Comparison of ENCODE assay signal across 27 cellular contexts in the genomic region with DNA sequence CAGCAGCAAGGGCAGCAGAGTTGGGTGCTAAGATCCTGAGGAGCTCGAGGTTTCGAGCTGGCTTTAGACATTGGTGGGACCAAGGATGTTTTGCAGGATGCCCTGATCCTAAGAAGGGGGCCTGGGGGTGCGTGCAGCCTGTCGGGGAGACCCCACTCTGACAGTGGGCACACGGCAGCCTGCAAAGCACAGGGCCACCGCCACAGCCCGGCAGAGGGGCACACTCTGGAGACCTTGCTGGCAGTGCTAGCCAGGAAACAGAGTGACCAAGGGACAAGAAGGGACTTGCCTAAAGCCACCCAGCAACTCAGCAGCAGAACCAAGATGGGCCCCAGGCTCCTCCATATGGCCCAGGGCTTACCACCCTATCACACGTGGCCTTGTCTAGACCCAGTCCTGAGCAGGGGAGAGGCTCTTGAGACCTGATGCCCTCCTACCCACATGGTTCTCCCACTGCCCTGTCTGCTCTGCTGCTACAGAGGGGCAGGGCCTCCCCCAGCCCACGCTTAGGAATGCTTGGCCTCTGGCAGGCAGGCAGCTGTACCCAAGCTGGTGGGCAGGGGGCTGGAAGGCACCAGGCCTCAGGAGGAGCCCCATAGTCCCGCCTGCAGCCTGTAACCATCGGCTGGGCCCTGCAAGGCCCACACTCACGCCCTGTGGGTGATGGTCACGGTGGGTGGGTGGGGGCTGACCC. TPM values are rescaled to one million over a fixed set of nuclear protein-coding genes. Genes with fewer than 3 reads are reported as not detected.
A peak's percentile ranks its signal among the peaks of the same experiment; 100 is the strongest.
DNase-seq lines count a peak whose midpoint lies in the region; ATAC-seq, FAIRE-seq and TF ChIP-seq lines count a peak whose summit lies in the region.
"Had no signal": no experiment of that assay in that cellular context is flagged by ENCODE, and none has a peak within 500 bp of the region (broad histone marks: within the 10 kb centered on the region; RNA-seq: fewer than 3 reads in every experiment).

No MANE protein-coding gene starts in this region.

- H3K79me2 ChIP-seq in SK-N-SH (ENCODE audit: insufficient read depth) (peaks cover 40% of the 10 kb centered on the region), osteoblast (ENCODE audit: insufficient read depth, low read length) (peaks cover 72% of the 10 kb centered on the region)

- H3K9me3 Mint-ChIP-seq in activated T-helper 17 cell treated with anti-CD3 and anti-CD28 coated beads, Interleukin-2, amount 50 U/mL, for 72 hours, result no peaks in the 10 kb centered on the region
- H3K9me3 Mint-ChIP-seq: activated naive CD8-positive, alpha-beta T cell treated with anti-CD3 and anti-CD28 coated beads, Interleukin-2, amount 10 ng/mL, durations not matched to agents 7 days and 5 days; activated T-helper 2 cell treated with anti-CD3 and anti-CD28 coated beads, Interferon-gamma antibody, Interleukin-2, Interleukin-4, amounts not matched to agents 10 μg/mL and 5 μg/mL and 100 μg/mL, durations not matched to agents 14 hours and 24 hours and 36 hours; effector memory CD8-positive, alpha-beta T cell; nephron; stimulated activated naive CD8-positive, alpha-beta T cell treated with anti-CD3 and anti-CD28 coated beads, Interleukin-15, Interleukin-2, amounts not matched to agents 100 ng/mL and 50 ng/mL, for 24 hours had no signal

- H3K4me1 Mint-ChIP-seq in activated T-helper 17 cell treated with anti-CD3 and anti-CD28 coated beads, Interleukin-2, amount 50 U/mL, for 72 hours, result no peaks in the 10 kb centered on the region

- POLR2A ChIA-PET in SK-N-SH (lab: Yijun Ruan, JAX), result no interaction called here

- WGBS in SK-N-SH (ENCODE audit: low lambda C conversion rate), result 87% methylated on average over 4 of the region's 13 CpGs

- TF ChIP-seq CTCF in SK-N-SH (IDR thresholded peaks at IDR 0.05) (no peak), osteoblast (IDR thresholded peaks at IDR 0.05; ENCODE audit: extremely low read depth, low read depth, low read length) (no peak)

- peaks cover 87% of the 10 kb centered on the region for H4K20me1 ChIP-seq in SK-N-SH (ENCODE audit: insufficient read depth)
- peaks cover 82% of the 10 kb centered on the region for H4K20me1 ChIP-seq in osteoblast (ENCODE audit: insufficient read depth, low read length)

- H3K27me3 Mint-ChIP-seq in activated T-helper 17 cell treated with anti-CD3 and anti-CD28 coated beads, Interleukin-2, amount 50 U/mL, for 72 hours, result no peaks in the 10 kb centered on the region
- H3K27me3 Mint-ChIP-seq: activated naive CD8-positive, alpha-beta T cell treated with anti-CD3 and anti-CD28 coated beads, Interleukin-2, amount 10 ng/mL, durations not matched to agents 7 days and 5 days; effector memory CD8-positive, alpha-beta T cell; stimulated activated naive CD8-positive, alpha-beta T cell treated with anti-CD3 and anti-CD28 coated beads, Interleukin-15, Interleukin-2, amounts not matched to agents 100 ng/mL and 50 ng/mL, for 24 hours had no signal

- ATAC-seq in SK-N-SH treated with all-trans-retinoic acid at 6 μM for 48 hours, result no peak; the same call in 2 of the 3 replicates
- ATAC-seq in activated T-helper 17 cell treated with anti-CD3 and anti-CD28 coated beads, Interleukin-2, amount 50 U/mL, for 72 hours (replicated peaks), result no peak
- no peak for ATAC-seq in GM18520 (IDR thresholded peaks at IDR 0.05; ENCODE audit: unreplicated experiment)
- ATAC-seq: effector memory CD8-positive, alpha-beta T cell; gastroesophageal sphincter; left ventricle myocardium superior had no signal

- no peak overlapping the region for H3K4me3 Mint-ChIP-seq in activated T-helper 17 cell treated with anti-CD3 and anti-CD28 coated beads, Interleukin-2, amount 50 U/mL, for 72 hours
- H3K4me3 Mint-ChIP-seq: activated naive CD8-positive, alpha-beta T cell treated with anti-CD3 and anti-CD28 coated beads, Interleukin-2, amount 10 ng/mL, durations not matched to agents 7 days and 5 days; effector memory CD8-positive, alpha-beta T cell; nephron; stimulated activated naive CD8-positive, alpha-beta T cell treated with anti-CD3 and anti-CD28 coated beads, Interleukin-15, Interleukin-2, amounts not matched to agents 100 ng/mL and 50 ng/mL, for 24 hours had no signal

- peak overlapping the region; percentile 38 for H3K27ac Mint-ChIP-seq in activated T-helper 17 cell treated with anti-CD3 and anti-CD28 coated beads, Interleukin-2, amount 50 U/mL, for 72 hours
- H3K27ac Mint-ChIP-seq: activated naive CD8-positive, alpha-beta T cell treated with anti-CD3 and anti-CD28 coated beads, Interleukin-2, amount 10 ng/mL, durations not matched to agents 7 days and 5 days; activated T-helper 2 cell treated with anti-CD3 and anti-CD28 coated beads, Interferon-gamma antibody, Interleukin-2, Interleukin-4, amounts not matched to agents 10 μg/mL and 5 μg/mL and 100 μg/mL, durations not matched to agents 14 hours and 24 hours and 36 hours; nephron; stimulated activated naive CD8-positive, alpha-beta T cell treated with anti-CD3 and anti-CD28 coated beads, Interleukin-15, Interleukin-2, amounts not matched to agents 100 ng/mL and 50 ng/mL, for 24 hours had no signal

- TF ChIP-seq POLR2A in GM12891 (IDR thresholded peaks at IDR 0.05; ENCODE audit: low read depth, low read length), result no peak

- FAIRE-seq in GM12891 (lab: Jason Lieb, UNC), result no peak

- H3K36me3 ChIP-seq in SK-N-SH (replicated peaks in 1 of 2; ENCODE audit: control insufficient read depth in 1 of 2, insufficient read depth in 2 of 2, low read length in 1 of 2) (peaks cover 47 to 86% of the 10 kb centered on the region in 2 experiments), osteoblast (ENCODE audit: insufficient read depth, low read length) (peaks cover 73% of the 10 kb centered on the region)

- H3K9me3 ChIP-seq in SK-N-SH (no peaks in the 10 kb centered on the region), osteoblast (ENCODE audit: low read depth, low read length) (no peaks in the 10 kb centered on the region)
- H3K9me3 ChIP-seq: gastroesophageal sphincter, tibial artery had no signal

- H3K27me3 ChIP-seq in SK-N-SH (ENCODE audit: insufficient read depth), result no peaks in the 10 kb centered on the region
- H3K27me3 ChIP-seq in osteoblast (ENCODE audit: insufficient read depth, low read length), result no peaks in the 10 kb centered on the region
- H3K27me3 ChIP-seq: gastroesophageal sphincter, tibial artery had no signal

- no peak for TF ChIP-seq RAD21 in SK-N-SH (IDR thresholded peaks at IDR 0.05; ENCODE audit: low read length)

- H3K4me3 ChIP-seq in SK-N-SH (ENCODE audit: low read depth in 2 of 2, low read length in 1 of 2), result no peak overlapping the region
- no peak overlapping the region for H3K4me3 ChIP-seq in osteoblast (ENCODE audit: insufficient read depth, low read length)
- H3K4me3 ChIP-seq: gastroesophageal sphincter, tibial artery had no signal

- CTCF ChIA-PET in SK-N-SH (lab: Yijun Ruan, JAX), result no interaction called here

- H3K27ac ChIP-seq in SK-N-SH (ENCODE audit: low read depth in 2 of 2, low read length in 1 of 2) (peak overlapping the region in 1 of 2 experiments; percentile 36; a peak in 1 of 4 replicates), osteoblast (ENCODE audit: low read depth, low read length) (no peak overlapping the region)
- H3K27ac ChIP-seq: 22Rv1, gastroesophageal sphincter, tibial artery had no signal

- H3K36me3 Mint-ChIP-seq in activated T-helper 17 cell treated with anti-CD3 and anti-CD28 coated beads, Interleukin-2, amount 50 U/mL, for 72 hours (ENCODE audit: low read depth), result peaks cover 58% of the 10 kb centered on the region

- H3K4me1 ChIP-seq in SK-N-SH (ENCODE audit: control insufficient read depth in 1 of 2, insufficient read depth in 2 of 2, low read depth in 1 of 2, low read length in 1 of 2) (peaks cover 0 to 21% of the 10 kb centered on the region in 2 experiments; a peak in 1 of 4 replicates), osteoblast (ENCODE audit: insufficient read depth, low read length) (peaks cover 14% of the 10 kb centered on the region)

- H3K9me2 ChIP-seq in SK-N-SH, result no peaks in the 10 kb centered on the region

- H3K9ac ChIP-seq in SK-N-SH, result no peak overlapping the region

- no peak overlapping the region for H2AFZ ChIP-seq in SK-N-SH (ENCODE audit: low read depth)
- H2AFZ ChIP-seq in osteoblast (ENCODE audit: low read length), result no peak overlapping the region

- H3F3A ChIP-seq in SK-N-SH (replicated peaks; ENCODE audit: insufficient read depth), result peaks cover 39% of the 10 kb centered on the region

- no peak for TF ChIP-seq EP300 in SK-N-SH (IDR thresholded peaks at IDR 0.05; ENCODE audit: borderline replicate concordance in 1 of 2, low read depth in 1 of 2, low read length in 1 of 2)

- no peak for DNase-seq in SK-N-SH
- DNase-seq in GM12891 (ENCODE audit: insufficient read length, low spot score), result no peak
- peak; percentile 66 for DNase-seq in osteoblast (ENCODE audit: insufficient read length, low spot score, missing footprints)
- DNase-seq in AG08395 (ENCODE audit: low spot score), result no peak
- DNase-seq in cerebellar cortex (ENCODE audit: low spot score), result no peak
- DNase-seq: activated CD4-positive, CD25-positive, alpha-beta regulatory T cell; activated naive CD8-positive, alpha-beta T cell treated with anti-CD3 and anti-CD28 coated beads, Interleukin-2, amount 10 ng/mL, durations not matched to agents 7 days and 5 days; AML-193; effector memory CD8-positive, alpha-beta T cell; hypothalamus; KG1; left ventricle myocardium superior; NCI-H146; NCI-H2171 treated with DMSO at 0.1 percent for 48 hours; NCI-H748 treated with DMSO at 0.1 percent for 48 hours; posterior cingulate gyrus; stimulated activated CD4-positive, alpha-beta T cell treated with anti-CD3 and anti-CD28 coated beads, Interleukin-2, amount 100 ng/mL, for 24 hours; T1000; tibial artery had no signal

- H3K4me2 ChIP-seq in SK-N-SH (no peak overlapping the region), osteoblast (ENCODE audit: insufficient read depth, low read length) (no peak overlapping the region)

TF ChIP-seq in SK-N-SH treated with all-trans-retinoic acid at 6 μM for 48 hours, 23 proteins besides CTCF, POLR2A, EP300 and RAD21 (continues in another document):
- 0 out of 2 replicates have a peak, but pooled peaks have one; percentile 19 for TF ChIP-seq GLIS3 (CRISPR knock-in tag; IDR thresholded peaks at IDR 0.05)

TF ChIP-seq in SK-N-SH, 30 proteins besides CTCF, POLR2A, EP300 and RAD21 (continues in another document):
- no peak for TF ChIP-seq EZH2phosphoT487 (IDR thresholded peaks at IDR 0.05; ENCODE audit: borderline replicate concordance, low read depth)

RNA-seq across cellular contexts. Expression of a gene that starts 18.8 kb away (rescaled TPM):
- 153 and 215 TPM in 2 replicates for polyA plus RNA-seq in SK-N-SH (2012; rRNA removed)
- polyA plus RNA-seq in SK-N-SH (2012; cell fraction: cytosol; rRNA removed), result 122 and 161 TPM in 2 replicates
- 160 and 215 TPM in 2 replicates for polyA plus RNA-seq in SK-N-SH (2012; cell fraction: nucleus; rRNA removed)
- polyA plus RNA-seq in GM12891 (2012; ENCODE audit: low read depth, missing spikeins), result 78.0 TPM
- total RNA-seq in activated T-helper 17 cell treated with anti-CD3 and anti-CD28 coated beads, Interleukin-2, amount 50 U/mL, for 72 hours, result 100 to 1,000 TPM; 134 to 189 TPM
- total RNA-seq in osteoblast, result 350 and 355 TPM in 2 replicates

RNA-seq across cellular contexts. Expression of a gene that starts 52.6 kb away (rescaled TPM):
- polyA plus RNA-seq in SK-N-SH (2012; rRNA removed), result 140 and 145 TPM in 2 replicates
- polyA plus RNA-seq in SK-N-SH (2012; cell fraction: cytosol; rRNA removed), result 148 and 151 TPM in 2 replicates
- 68.4 and 76.8 TPM in 2 replicates for polyA plus RNA-seq in SK-N-SH (2012; cell fraction: nucleus; rRNA removed)
- 72.8 TPM for polyA plus RNA-seq in GM12891 (2012; ENCODE audit: low read depth, missing spikeins)
- 10 to 100 TPM; 37.6 to 95.2 TPM for total RNA-seq in activated T-helper 17 cell treated with anti-CD3 and anti-CD28 coated beads, Interleukin-2, amount 50 U/mL, for 72 hours
- total RNA-seq in osteoblast, result 40.1 and 41.6 TPM in 2 replicates
